ENCODE assay signal across 8 cellular contexts in the genomic region with DNA sequence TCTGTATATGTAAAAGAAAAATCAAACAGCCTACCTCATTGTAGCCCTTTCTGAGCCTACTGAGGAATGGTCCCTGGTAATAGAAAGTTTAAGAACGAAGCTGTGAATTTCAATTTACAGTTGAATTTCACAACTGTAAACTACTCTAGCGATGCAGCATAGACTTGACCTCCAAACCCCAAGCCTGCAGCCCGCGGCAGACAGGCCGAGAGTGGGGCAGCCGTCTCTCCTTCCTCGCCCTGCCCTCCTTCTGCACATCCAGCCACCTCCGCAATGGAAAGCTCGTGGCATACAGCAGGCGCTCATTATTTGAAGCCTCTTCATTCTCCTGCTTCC.
DNase-seq lines count a peak whose midpoint lies in the region; ATAC-seq lines count a peak whose summit lies in the region.

No MANE protein-coding gene starts in this region.

- no peaks in the 10 kb centered on the region for H3K36me3 ChIP-seq in effector memory CD4-positive, alpha-beta T cell (ENCODE audit: control insufficient read depth, insufficient read depth, low read length)
- no peaks in the 10 kb centered on the region for H3K36me3 ChIP-seq in neuron (ENCODE audit: insufficient read depth, low read length)

- peaks cover 3% of the 10 kb centered on the region for H3K4me1 ChIP-seq in effector memory CD4-positive, alpha-beta T cell (ENCODE audit: control insufficient read depth, insufficient read depth, low read length, poor library complexity, severe bottlenecking)
- peaks cover 4% of the 10 kb centered on the region for H3K4me1 ChIP-seq in neuron (ENCODE audit: insufficient read depth, low read length)

- H3K27ac ChIP-seq in effector memory CD4-positive, alpha-beta T cell (ENCODE audit: insufficient read depth, low read length, poor library complexity, severe bottlenecking) = no peak overlapping the region

- peak overlapping the region; percentile 94 for H2AFZ ChIP-seq in neuron (ENCODE audit: low read depth, low read length)

- H3K4me3 ChIP-seq in effector memory CD4-positive, alpha-beta T cell (ENCODE audit: insufficient read depth, low read depth, low read length, poor library complexity, severe bottlenecking) = peak overlapping the region; percentile 61
- peak overlapping the region; percentile 48 for H3K4me3 ChIP-seq in neuron (ENCODE audit: low read length)

- DNase-seq in HuH-7.5 (ENCODE audit: low spot score) (peak; percentile 20), NCI-H524 (lab: John Stamatoyannopoulos, UW) (no peak), NCI-H1694 treated with DMSO at 0.1 percent for 48 hours (lab: John Stamatoyannopoulos, UW) (no peak), foreskin melanocyte (no peak)
- DNase-seq in effector memory CD4-positive, alpha-beta T cell = no peak

- peak; percentile 22 for ATAC-seq in GM19395 (IDR thresholded peaks at IDR 0.05; ENCODE audit: unreplicated experiment)
- no peak for ATAC-seq in GM21526 (IDR thresholded peaks at IDR 0.05; ENCODE audit: low FRiP score, unreplicated experiment)

- peaks cover 5% of the 10 kb centered on the region for H3K27me3 ChIP-seq in effector memory CD4-positive, alpha-beta T cell (replicated peaks; ENCODE audit: control insufficient read depth, insufficient read depth, low read length, poor library complexity, severe bottlenecking)
- H3K27me3 ChIP-seq in neuron (ENCODE audit: insufficient read depth, low read length) = peaks cover 3% of the 10 kb centered on the region

- no peaks in the 10 kb centered on the region for H3K9me3 ChIP-seq in effector memory CD4-positive, alpha-beta T cell (ENCODE audit: control insufficient read depth, low read length)
- no peaks in the 10 kb centered on the region for H3K9me3 ChIP-seq in neuron (ENCODE audit: low read length)
